ENCODE assay signal across 14 cellular contexts in genomic region chr11:121553806-121554205, GRCh38.
DNase-seq lines count a peak whose midpoint lies in the region; ATAC-seq and TF ChIP-seq lines count a peak whose summit lies in the region.
"Had no signal": no experiment of that assay in that cellular context is flagged by ENCODE, and none has a peak within 500 bp of the region (broad histone marks: within the 10 kb centered on the region; RNA-seq: fewer than 3 reads in every experiment).

No MANE protein-coding gene starts in this region.

- no peaks in the 10 kb centered on the region for H3K79me2 ChIP-seq in HCT116 (ENCODE audit: insufficient read depth, low read length)

- ATAC-seq in CD8-positive, alpha-beta T cell: no peak
- ATAC-seq in HCT116: peak; percentile 85
- ATAC-seq in left lobe of liver: peak; percentile 93

- no peaks in the 10 kb centered on the region for H4K20me1 ChIP-seq in HCT116 (ENCODE audit: insufficient read depth)
- H4K20me1 ChIP-seq: BLaER1 treated with 17β-estradiol and CSF1 and Interleukin-3, amounts not matched to agents 10 nM and 100 nM had no signal

- H3K27me3 ChIP-seq in CD8-positive, alpha-beta T cell (ENCODE audit: insufficient read depth, low read length): no peaks in the 10 kb centered on the region
- H3K27me3 ChIP-seq in HCT116 (ENCODE audit: insufficient read depth, low read length): no peaks in the 10 kb centered on the region
- H3K27me3 ChIP-seq: BLaER1 treated with 17β-estradiol and CSF1 and Interleukin-3, amounts not matched to agents 10 nM and 100 nM had no signal

- RAD21 ChIA-PET in HCT116 (lab: Charles Lee; ENCODE audit: low non-redundant PET in 1 of 2, low total read pairs in 2 of 2, uncharacterized antibody in 2 of 2, unreplicated experiment in 2 of 2): no interaction called here

- DNase-seq in CD8-positive, alpha-beta T cell: no peak
- DNase-seq in HCT116 (ENCODE audit: low read depth, low spot score) (peak; percentile 36), astrocyte of the hippocampus (ENCODE audit: low read depth, low spot score) (peak; percentile 70), left lobe of liver (ENCODE audit: low spot score) (peak; percentile 97), NCI-H1930 (lab: John Stamatoyannopoulos, UW) (no peak), Kasumi-1 (lab: John Stamatoyannopoulos, UW) (no peak), KBM-7 (no peak)
- DNase-seq in activated CD8-positive, alpha-beta memory T cell treated with anti-CD3 and anti-CD28 coated beads, Interleukin-2, amount 50 U/mL, for 4 hours: no peak
- DNase-seq: activated B cell treated with CpG ODN at 0.5 μM for 24 hours, cerebellar nuclear complex had no signal

- H3K9me2 ChIP-seq in HCT116 (ENCODE audit: insufficient read depth): no peaks in the 10 kb centered on the region

- BruUV-seq in HCT116 (replicated peaks; lab: Mats Ljungman, UMichigan): no TSS peak

- H3K4me1 ChIP-seq in CD8-positive, alpha-beta T cell (ENCODE audit: insufficient read depth, low read length): no peaks in the 10 kb centered on the region
- peaks cover 11 to 20% of the 10 kb centered on the region in 2 experiments; a peak in 3 of 4 replicates for H3K4me1 ChIP-seq in HCT116 (ENCODE audit: control insufficient read depth in 1 of 2, insufficient read depth in 2 of 2, low read length in 2 of 2)
- H3K4me1 ChIP-seq: HAP-1 had no signal

- no peaks in the 10 kb centered on the region for H3K9me3 ChIP-seq in CD8-positive, alpha-beta T cell (ENCODE audit: low read length)
- H3K9me3 ChIP-seq in HCT116 (ENCODE audit: control insufficient read depth in 1 of 2, insufficient read depth in 1 of 2, low read depth in 1 of 2, low read length in 2 of 2): no peaks in the 10 kb centered on the region
- H3K9me3 ChIP-seq: BLaER1 treated with 17β-estradiol and CSF1 and Interleukin-3, amounts not matched to agents 10 nM and 100 nM; HAP-1 had no signal

- no peak overlapping the region for H3K27ac ChIP-seq in CD8-positive, alpha-beta T cell (ENCODE audit: low read depth, low read length)
- H3K27ac ChIP-seq in HCT116 (ENCODE audit: low read depth, low read length): no peak overlapping the region
- H3K27ac ChIP-seq: BLaER1 treated with 17β-estradiol and CSF1 and Interleukin-3, amounts not matched to agents 10 nM and 100 nM; KMS-11; SK-N-MC had no signal

- no peak overlapping the region for H3K9ac ChIP-seq in HCT116 (ENCODE audit: low read length)
- H3K9ac ChIP-seq: BLaER1 treated with 17β-estradiol and CSF1 and Interleukin-3, amounts not matched to agents 10 nM and 100 nM; KMS-11 had no signal

- H2AFZ ChIP-seq in HCT116 (ENCODE audit: low read depth, low read length, poor library complexity, severe bottlenecking): no peak overlapping the region

- no peak overlapping the region for H3K4me3 Mint-ChIP-seq in CD8-positive, alpha-beta T cell
- H3K4me3 Mint-ChIP-seq: activated B cell treated with CpG ODN at 0.5 μM for 24 hours had no signal

- CTCF ChIA-PET in CD8-positive, alpha-beta T cell (lab: Charles Lee): interaction anchor here (1.3 kb wide), 1 partner anchor 234 kb away, joined by 3 read pairs; no protein-coding TSS in a partner anchor
- CTCF ChIA-PET in HCT116 (lab: Charles Lee): no interaction called here

- no peaks in the 10 kb centered on the region for H3K9me3 Mint-ChIP-seq in CD8-positive, alpha-beta T cell
- H3K9me3 Mint-ChIP-seq: activated B cell treated with CpG ODN at 0.5 μM for 24 hours had no signal

- in situ Hi-C loops in KBM-7 (cut with MboI; ENCODE audit: low pct_unique_long_range_greater_than_20kb, low sequenced_read_pairs): no loop called here

- TF ChIP-seq POLR2A in HCT116 (IDR thresholded peaks at IDR 0.05; ENCODE audit: borderline replicate concordance, extremely low read depth, insufficient read depth, insufficient read length): no peak

- TF ChIP-seq CTCF in CD8-positive, alpha-beta T cell (IDR thresholded peaks at IDR 0.05): no peak
- no peak for TF ChIP-seq CTCF in HCT116 (IDR thresholded peaks at IDR 0.05 in 2 of 3, conservative IDR thresholded peaks at IDR 0.05 in 1 of 3; ENCODE audit: borderline replicate concordance in 1 of 3, insufficient read depth in 1 of 3, low read depth in 2 of 3, low read length in 2 of 3)

- no peaks in the 10 kb centered on the region for H3K27me3 Mint-ChIP-seq in CD8-positive, alpha-beta T cell (ENCODE audit: low read depth)
- H3K27me3 Mint-ChIP-seq: activated B cell treated with CpG ODN at 0.5 μM for 24 hours had no signal

- TF ChIP-seq RAD21 in HCT116 (IDR thresholded peaks at IDR 0.05; ENCODE audit: low read depth): no peak

- peaks cover 85% of the 10 kb centered on the region for H3K36me3 Mint-ChIP-seq in CD8-positive, alpha-beta T cell

- POLR2A ChIA-PET in CD8-positive, alpha-beta T cell (lab: Charles Lee): no interaction called here
- POLR2A ChIA-PET in HCT116 (lab: Charles Lee): no interaction called here

- intact Hi-C loops in CD8-positive, alpha-beta T cell (cut with DNase I, micrococcal nuclease): loop anchor here in 1 of 2 experiments (2.0 kb wide), 1 partner anchor 15 kb away; no protein-coding TSS in a partner anchor
- intact Hi-C loops in HCT116 (cut with micrococcal nuclease): no loop called here

- H3K4me2 ChIP-seq in HCT116 (ENCODE audit: low read length): peak overlapping the region; percentile 48
- H3K4me2 ChIP-seq: BLaER1 treated with 17β-estradiol and CSF1 and Interleukin-3, amounts not matched to agents 10 nM and 100 nM; KMS-11 had no signal

- H3K4me3 ChIP-seq in CD8-positive, alpha-beta T cell (ENCODE audit: low read depth, low read length): no peak overlapping the region
- no peak overlapping the region for H3K4me3 ChIP-seq in HCT116 (replicated peaks in 1 of 2; ENCODE audit: low read depth in 1 of 2, low read length in 2 of 2)
- H3K4me3 ChIP-seq: BLaER1 treated with 17β-estradiol and CSF1 and Interleukin-3, amounts not matched to agents 10 nM and 100 nM; HAP-1; SK-N-MC had no signal

- H3K36me3 ChIP-seq in CD8-positive, alpha-beta T cell (ENCODE audit: insufficient read depth, low read length): peaks cover 79% of the 10 kb centered on the region
- no peaks in the 10 kb centered on the region for H3K36me3 ChIP-seq in HCT116 (ENCODE audit: control insufficient read depth in 1 of 2, insufficient read depth in 2 of 2, low read length in 2 of 2)
- H3K36me3 ChIP-seq: HAP-1 had no signal

- H3K27ac Mint-ChIP-seq in CD8-positive, alpha-beta T cell: peak overlapping the region; percentile 20
- H3K27ac Mint-ChIP-seq: activated B cell treated with CpG ODN at 0.5 μM for 24 hours had no signal

- peaks cover 6% of the 10 kb centered on the region for H3K4me1 Mint-ChIP-seq in CD8-positive, alpha-beta T cell (ENCODE audit: low read depth)

TF ChIP-seq in HCT116, 20 proteins besides CTCF, POLR2A, EP300 and RAD21:
- TF ChIP-seq CBX3 (IDR thresholded peaks at IDR 0.05; ENCODE audit: low read depth): peak; percentile 37; the same call in 1 of the 2 replicates
- TF ChIP-seq JUND (IDR thresholded peaks at IDR 0.05): peak; percentile 43; the same call in 1 of the 2 replicates
- TF ChIP-seq FOSL1 (IDR thresholded peaks at IDR 0.05; ENCODE audit: low read depth): peak; percentile 42; the same call in 1 of the 2 replicates
- peak; percentile 55; the same call in 1 of the 2 replicates for TF ChIP-seq MAX (IDR thresholded peaks at IDR 0.05)
- TF ChIP-seq CEBPB (IDR thresholded peaks at IDR 0.05; ENCODE audit: low read depth): no peak

Comparison
In these comparisons a context has a peak if more than half of its experiments do, and no peak if none do; other contexts are left out.
1. DNase-seq: peak in HCT116 (single experiment), astrocyte of the hippocampus (single experiment) and left lobe of liver (single experiment); none in CD8-positive, alpha-beta T cell (0 of 7), activated CD8-positive, alpha-beta memory T cell treated with anti-CD3 and anti-CD28 coated beads, Interleukin-2, amount 50 U/mL, for 4 hours (single experiment), NCI-H1930 (0 of 2), Kasumi-1 (0 of 2) and KBM-7 (single experiment).